Comparison of ENCODE assay signal across 8 cellular contexts in genomic region chr7:116582806-116583444, GRCh38. TPM values are rescaled to one million over a fixed set of nuclear protein-coding genes. Genes with fewer than 3 reads are reported as not detected.
A peak's percentile ranks its signal among the peaks of the same experiment; 100 is the strongest.
DNase-seq lines count a peak whose midpoint lies in the region; ATAC-seq and TF ChIP-seq lines count a peak whose summit lies in the region.

No MANE protein-coding gene starts in this region.

- H3K36me3 ChIP-seq in MM.1S (replicated peaks; ENCODE audit: insufficient read depth, low read length) (no peaks in the 10 kb centered on the region), transverse colon (no peaks in the 10 kb centered on the region)

- 47 to 60% methylated on average over 3 to 5 of the region's 5 CpGs for WGBS in transverse colon (ENCODE audit: low coverage in 1 of 2), 2 donors

- peak overlapping the region; percentile 55 for H3K9ac ChIP-seq in MM.1S (ENCODE audit: low read length)

- peak overlapping the region; percentile 22 for H3K4me3 Mint-ChIP-seq in activated T-cell treated with anti-CD3 and anti-CD28 coated beads, Interleukin-2, amount 50 U/mL, for 4 hours

- H4K20me1 ChIP-seq in MM.1S (ENCODE audit: insufficient read depth, low read length) = no peaks in the 10 kb centered on the region

- H3K27ac ChIP-seq in MM.1S (ENCODE audit: low read length) (peak overlapping the region; percentile 85), transverse colon (peak overlapping the region; percentile 4 to 54 (median 32))

- intact Hi-C loops in transverse colon (cut with DNase I; ENCODE audit: low total_unique reads) = loop anchor here (10.0 kb wide), 2 partner anchors 58 to 408 kb away; partner anchors contain the start of gene CAV1

- H3F3A ChIP-seq in MM.1S (ENCODE audit: insufficient read depth, low read length) = peaks cover 25% of the 10 kb centered on the region

- ATAC-seq in activated T-cell treated with anti-CD3 and anti-CD28 coated beads, Interleukin-2, amount 50 U/mL, for 4 hours = peak in 1 of 2 donors; percentile 43
- no peak for ATAC-seq in GM21515 (IDR thresholded peaks at IDR 0.05; ENCODE audit: unreplicated experiment)

- H3K27me3 ChIP-seq in MM.1S (replicated peaks; ENCODE audit: insufficient read depth, low read length) (no peaks in the 10 kb centered on the region), transverse colon (no peaks in the 10 kb centered on the region)

- peak; percentile 5; the same call in 1 of the 2 replicates for TF ChIP-seq CTCF in MM.1S (IDR thresholded peaks at IDR 0.05; ENCODE audit: low read length)
- TF ChIP-seq CTCF in foreskin fibroblast (IDR thresholded peaks at IDR 0.05; ENCODE audit: low read depth, low read length) = no peak
- no peak for TF ChIP-seq CTCF in transverse colon (IDR thresholded peaks at IDR 0.05)

- TF ChIP-seq POLR2A in transverse colon (IDR thresholded peaks at IDR 0.05) = no peak

- H3K4me3 ChIP-seq in MM.1S (ENCODE audit: low read length) (peak overlapping the region; percentile 32), foreskin fibroblast (ENCODE audit: low read depth in 1 of 2, low read length in 2 of 2) (peak overlapping the region in 1 of 2 donors; percentile 29), transverse colon (no peak overlapping the region)

- H3K4me1 Mint-ChIP-seq in activated T-cell treated with anti-CD3 and anti-CD28 coated beads, Interleukin-2, amount 50 U/mL, for 4 hours (ENCODE audit: low read depth) = peaks cover 10% of the 10 kb centered on the region

- TF ChIP-seq EP300 in transverse colon (IDR thresholded peaks at IDR 0.05; ENCODE audit: low read depth) = no peak

- peak overlapping the region; percentile 82 for H2AFZ ChIP-seq in MM.1S (ENCODE audit: low read length)

- H3K36me3 Mint-ChIP-seq in activated T-cell treated with anti-CD3 and anti-CD28 coated beads, Interleukin-2, amount 50 U/mL, for 4 hours (ENCODE audit: insufficient read depth) = no peaks in the 10 kb centered on the region

- H3K27me3 Mint-ChIP-seq in activated T-cell treated with anti-CD3 and anti-CD28 coated beads, Interleukin-2, amount 50 U/mL, for 4 hours (ENCODE audit: low read depth) = no peaks in the 10 kb centered on the region

- in situ Hi-C loops in transverse colon (cut with MboI; ENCODE audit: low pct_ligation_motif_present in 1 of 4, low pct_unique_long_range_greater_than_20kb in 1 of 4, low sequenced_read_pairs in 3 of 4) = loop anchor here in 1 of 4 donors (25.0 kb wide), 1 partner anchor 321 kb away; no protein-coding TSS in a partner anchor

- no peaks in the 10 kb centered on the region for H3K79me2 ChIP-seq in MM.1S (ENCODE audit: low read length)

- H3K4me2 ChIP-seq in MM.1S (ENCODE audit: low read depth, low read length) = peak overlapping the region; percentile 65

- no peaks in the 10 kb centered on the region for H3K9me3 Mint-ChIP-seq in activated T-cell treated with anti-CD3 and anti-CD28 coated beads, Interleukin-2, amount 50 U/mL, for 4 hours

- no peak for DNase-seq in activated T-cell treated with anti-CD3 and anti-CD28 coated beads, Interleukin-2, amount 50 U/mL, for 4 hours
- DNase-seq in activated T-cell treated with anti-CD3 and anti-CD28 coated beads, Interleukin-2, amount 50 U/mL, for 48 hours = no peak
- DNase-seq in MM.1S = peak; percentile 79
- peak; percentile 84 to 91 for DNase-seq in foreskin fibroblast
- no peak for DNase-seq in transverse colon
- no peak for DNase-seq in mesenteric fat pad (ENCODE audit: low spot score)
- DNase-seq in globus pallidus (ENCODE audit: low spot score) = no peak

- H3K4me1 ChIP-seq in MM.1S (ENCODE audit: low read length) (peaks cover 52% of the 10 kb centered on the region), transverse colon (peaks cover 0 to 4% (median 1%) of the 10 kb centered on the region in 4 donors)

- no peaks in the 10 kb centered on the region for H3K9me2 ChIP-seq in MM.1S (replicated peaks; ENCODE audit: insufficient read depth, low read length)

- no peaks in the 10 kb centered on the region for H3K9me3 ChIP-seq in MM.1S (replicated peaks; ENCODE audit: insufficient read depth, low read length)
- no peaks in the 10 kb centered on the region for H3K9me3 ChIP-seq in transverse colon

RNA-seq across cellular contexts. Expression of gene CAV1, which starts 58.1 kb away (rescaled TPM):
- 1 to 10 TPM in 2 of 3 donors, under 1 TPM in 1; 0.48 to 1.2 (median 1.1) TPM for total RNA-seq in activated T-cell treated with anti-CD3 and anti-CD28 coated beads, Interleukin-2, amount 50 U/mL, for 4 hours
- total RNA-seq in transverse colon (10 to 100 TPM; 52.2 to 73.8 (median 62.2) TPM), mesenteric fat pad (473 TPM)

Comparison
In these comparisons a context has a peak if more than half of its experiments do, and no peak if none do; other contexts are left out.
1. DNase-seq: peak in MM.1S (single experiment) and foreskin fibroblast (2 of 2); none in activated T-cell treated with anti-CD3 and anti-CD28 coated beads, Interleukin-2, amount 50 U/mL, for 4 hours (single experiment), activated T-cell treated with anti-CD3 and anti-CD28 coated beads, Interleukin-2, amount 50 U/mL, for 48 hours (0 of 2), transverse colon (single experiment), mesenteric fat pad (single experiment) and globus pallidus (single experiment).
2. RNA of gene CAV1, which starts 58.1 kb away (total RNA-seq): 473 TPM in mesenteric fat pad (single experiment) and 52.2 to 73.8 TPM in transverse colon; 0.48 to 1.2 TPM in activated T-cell treated with anti-CD3 and anti-CD28 coated beads, Interleukin-2, amount 50 U/mL, for 4 hours; every median in the first group is over 10 times any median in the second.